In genomic region chr7:76386691-76387260, GRCh38 we compare ENCODE assay signal across 1 cellular context.
TF ChIP-seq lines count a peak whose summit lies in the region.

No MANE protein-coding gene starts in this region.

TF ChIP-seq in SK-N-SH treated with all-trans-retinoic acid at 6 μM for 48 hours, 23 proteins besides CTCF, POLR2A, EP300 and RAD21 (continued from another document):
- TF ChIP-seq, protein P1, sequence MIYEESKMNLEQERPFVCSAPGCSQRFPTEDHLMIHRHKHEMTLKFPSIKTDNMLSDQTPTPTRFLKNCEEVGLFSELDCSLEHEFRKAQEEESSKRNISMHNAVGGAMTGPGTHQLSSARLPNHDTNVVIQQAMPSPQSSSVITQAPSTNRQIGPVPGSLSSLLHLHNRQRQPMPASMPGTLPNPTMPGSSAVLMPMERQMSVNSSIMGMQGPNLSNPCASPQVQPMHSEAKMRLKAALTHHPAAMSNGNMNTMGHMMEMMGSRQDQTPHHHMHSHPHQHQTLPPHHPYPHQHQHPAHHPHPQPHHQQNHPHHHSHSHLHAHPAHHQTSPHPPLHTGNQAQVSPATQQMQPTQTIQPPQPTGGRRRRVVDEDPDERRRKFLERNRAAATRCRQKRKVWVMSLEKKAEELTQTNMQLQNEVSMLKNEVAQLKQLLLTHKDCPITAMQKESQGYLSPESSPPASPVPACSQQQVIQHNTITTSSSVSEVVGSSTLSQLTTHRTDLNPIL (CRISPR knock-in tag; IDR thresholded peaks at IDR 0.05; ENCODE audit: low read depth), result no peak
- TF ChIP-seq ZNF8 (CRISPR knock-in tag; IDR thresholded peaks at IDR 0.05) (no peak), ZNF565 (CRISPR knock-in tag; conservative IDR thresholded peaks at IDR 0.05; ENCODE audit: low read depth) (no peak), TOX (CRISPR knock-in tag; IDR thresholded peaks at IDR 0.05; ENCODE audit: borderline replicate concordance) (no peak), CSRNP3 (CRISPR knock-in tag; IDR thresholded peaks at IDR 0.05) (no peak), SNAI2 (CRISPR knock-in tag; IDR thresholded peaks at IDR 0.05) (no peak), ARNTL (CRISPR knock-in tag; IDR thresholded peaks at IDR 0.05; ENCODE audit: borderline replicate concordance, low read depth) (no peak)
- TF ChIP-seq, protein P2, sequence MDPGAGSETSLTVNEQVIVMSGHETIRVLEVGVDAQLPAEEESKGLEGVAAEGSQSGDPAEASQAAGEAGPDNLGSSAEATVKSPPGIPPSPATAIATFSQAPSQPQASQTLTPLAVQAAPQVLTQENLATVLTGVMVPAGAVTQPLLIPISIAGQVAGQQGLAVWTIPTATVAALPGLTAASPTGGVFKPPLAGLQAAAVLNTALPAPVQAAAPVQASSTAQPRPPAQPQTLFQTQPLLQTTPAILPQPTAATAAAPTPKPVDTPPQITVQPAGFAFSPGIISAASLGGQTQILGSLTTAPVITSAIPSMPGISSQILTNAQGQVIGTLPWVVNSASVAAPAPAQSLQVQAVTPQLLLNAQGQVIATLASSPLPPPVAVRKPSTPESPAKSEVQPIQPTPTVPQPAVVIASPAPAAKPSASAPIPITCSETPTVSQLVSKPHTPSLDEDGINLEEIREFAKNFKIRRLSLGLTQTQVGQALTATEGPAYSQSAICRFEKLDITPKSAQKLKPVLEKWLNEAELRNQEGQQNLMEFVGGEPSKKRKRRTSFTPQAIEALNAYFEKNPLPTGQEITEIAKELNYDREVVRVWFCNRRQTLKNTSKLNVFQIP (CRISPR knock-in tag; IDR thresholded peaks at IDR 0.05; ENCODE audit: borderline replicate concordance, low read depth), result no peak
- TF ChIP-seq, protein P3, sequence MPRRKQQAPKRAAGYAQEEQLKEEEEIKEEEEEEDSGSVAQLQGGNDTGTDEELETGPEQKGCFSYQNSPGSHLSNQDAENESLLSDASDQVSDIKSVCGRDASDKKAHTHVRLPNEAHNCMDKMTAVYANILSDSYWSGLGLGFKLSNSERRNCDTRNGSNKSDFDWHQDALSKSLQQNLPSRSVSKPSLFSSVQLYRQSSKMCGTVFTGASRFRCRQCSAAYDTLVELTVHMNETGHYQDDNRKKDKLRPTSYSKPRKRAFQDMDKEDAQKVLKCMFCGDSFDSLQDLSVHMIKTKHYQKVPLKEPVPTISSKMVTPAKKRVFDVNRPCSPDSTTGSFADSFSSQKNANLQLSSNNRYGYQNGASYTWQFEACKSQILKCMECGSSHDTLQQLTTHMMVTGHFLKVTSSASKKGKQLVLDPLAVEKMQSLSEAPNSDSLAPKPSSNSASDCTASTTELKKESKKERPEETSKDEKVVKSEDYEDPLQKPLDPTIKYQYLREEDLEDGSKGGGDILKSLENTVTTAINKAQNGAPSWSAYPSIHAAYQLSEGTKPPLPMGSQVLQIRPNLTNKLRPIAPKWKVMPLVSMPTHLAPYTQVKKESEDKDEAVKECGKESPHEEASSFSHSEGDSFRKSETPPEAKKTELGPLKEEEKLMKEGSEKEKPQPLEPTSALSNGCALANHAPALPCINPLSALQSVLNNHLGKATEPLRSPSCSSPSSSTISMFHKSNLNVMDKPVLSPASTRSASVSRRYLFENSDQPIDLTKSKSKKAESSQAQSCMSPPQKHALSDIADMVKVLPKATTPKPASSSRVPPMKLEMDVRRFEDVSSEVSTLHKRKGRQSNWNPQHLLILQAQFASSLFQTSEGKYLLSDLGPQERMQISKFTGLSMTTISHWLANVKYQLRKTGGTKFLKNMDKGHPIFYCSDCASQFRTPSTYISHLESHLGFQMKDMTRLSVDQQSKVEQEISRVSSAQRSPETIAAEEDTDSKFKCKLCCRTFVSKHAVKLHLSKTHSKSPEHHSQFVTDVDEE (CRISPR knock-in tag; IDR thresholded peaks at IDR 0.05), result no peak
